Comparison of ENCODE assay signal across 12 cellular contexts in the genomic region with DNA sequence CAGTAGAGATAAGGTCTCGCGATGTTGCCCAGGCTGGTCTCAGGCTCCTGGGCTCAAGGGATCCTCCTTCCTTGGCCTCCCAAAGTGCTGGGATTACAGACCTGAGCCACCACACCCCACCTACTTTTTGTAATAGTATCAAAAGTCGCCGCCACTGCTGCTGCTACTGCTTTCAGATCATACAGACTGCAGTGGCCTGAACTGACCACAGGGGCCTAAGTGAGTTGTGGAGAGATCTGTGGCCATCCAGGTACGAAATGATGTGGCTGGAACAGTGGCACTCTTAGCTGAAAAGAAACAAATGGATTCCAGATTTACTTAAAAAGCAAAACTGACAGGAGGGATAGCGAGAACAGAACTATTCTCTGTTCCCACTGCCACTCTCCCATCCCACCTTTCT.
DNase-seq lines count a peak whose midpoint lies in the region; ATAC-seq and TF ChIP-seq lines count a peak whose summit lies in the region.
"Had no signal": no experiment of that assay in that cellular context is flagged by ENCODE, and none has a peak within 500 bp of the region (broad histone marks: within the 10 kb centered on the region; RNA-seq: fewer than 3 reads in every experiment).

No MANE protein-coding gene starts in this region.

- no peaks in the 10 kb centered on the region for H3K9me3 ChIP-seq in RWPE2 (ENCODE audit: severe bottlenecking)

- DNase-seq in 8988T, result peak; percentile 56
- DNase-seq in RWPE2 (ENCODE audit: low spot score), result no peak
- DNase-seq in fibroblast of pulmonary artery (ENCODE audit: low read depth), result no peak
- no peak for DNase-seq in MV-4-11 (lab: John Stamatoyannopoulos, UW)
- DNase-seq: activated T-cell treated with anti-CD3 and anti-CD28 coated beads, Interleukin-2, amount 50 U/mL, for 24 hours; CD8-positive, alpha-beta T cell; NCI-H2029; stimulated activated CD4-positive, alpha-beta T cell treated with anti-CD3 and anti-CD28 coated beads, Interleukin-2, amount 100 ng/mL, for 24 hours had no signal

- H3K4me1 ChIP-seq in RWPE2 (ENCODE audit: insufficient read depth, poor library complexity, severe bottlenecking), result no peaks in the 10 kb centered on the region

- H3K36me3 ChIP-seq in RWPE2 (ENCODE audit: low read depth), result no peaks in the 10 kb centered on the region

- H3K27ac ChIP-seq in RWPE2 (ENCODE audit: poor library complexity, severe bottlenecking), result no peak overlapping the region

- 0 out of 3 replicates have a peak, but pooled peaks have one; percentile 38 for ATAC-seq in RWPE2 (ENCODE audit: low read depth)
- no peak for ATAC-seq in GM21526 (IDR thresholded peaks at IDR 0.05; ENCODE audit: low FRiP score, unreplicated experiment)
- ATAC-seq in HG03457 (IDR thresholded peaks at IDR 0.05; ENCODE audit: unreplicated experiment), result no peak
- no peak for ATAC-seq in HG03469 (IDR thresholded peaks at IDR 0.05; ENCODE audit: unreplicated experiment)
- ATAC-seq: CD8-positive, alpha-beta T cell had no signal

- no peaks in the 10 kb centered on the region for H3K27me3 ChIP-seq in RWPE2 (ENCODE audit: insufficient read depth, poor library complexity, severe bottlenecking)

- H3K4me3 ChIP-seq in RWPE2 (ENCODE audit: severe bottlenecking), result no peak overlapping the region
- no peak overlapping the region for H3K4me3 ChIP-seq in fibroblast of pulmonary artery (replicated peaks; ENCODE audit: low read depth, low read length)

- TF ChIP-seq CTCF in GM12873 (IDR thresholded peaks at IDR 0.05; ENCODE audit: insufficient read depth, low read depth, low read length, missing control alignments) (peak; percentile 52), RWPE2 (IDR thresholded peaks at IDR 0.05; ENCODE audit: poor library complexity, severe bottlenecking) (no peak), fibroblast of pulmonary artery (IDR thresholded peaks at IDR 0.05; ENCODE audit: low read length, missing control alignments) (peak; percentile 28)
